16 cellular contexts compared by ENCODE assay signal in genomic region chr10:110923856-110924493, GRCh38. TPM values are rescaled to one million over a fixed set of nuclear protein-coding genes. Genes with fewer than 3 reads are reported as not detected.
A peak's percentile ranks its signal among the peaks of the same experiment; 100 is the strongest.
DNase-seq lines count a peak whose midpoint lies in the region; ATAC-seq and TF ChIP-seq lines count a peak whose summit lies in the region.
"Had no signal": no experiment of that assay in that cellular context is flagged by ENCODE, and none has a peak within 500 bp of the region (broad histone marks: within the 10 kb centered on the region; RNA-seq: fewer than 3 reads in every experiment).

No MANE protein-coding gene starts in this region.

- ATAC-seq in DND-41 (ENCODE audit: insufficient read depth, low read depth), result no peak
- ATAC-seq in GM21390 (IDR thresholded peaks at IDR 0.05; ENCODE audit: unreplicated experiment), result peak; percentile 26
- ATAC-seq: Right ventricle myocardium inferior had no signal

- H3K79me2 ChIP-seq in DND-41 (ENCODE audit: insufficient read depth, low read length) (peaks cover 96% of the 10 kb centered on the region), OCI-LY3 (ENCODE audit: low read length) (peaks cover 94% of the 10 kb centered on the region)

- H2AFZ ChIP-seq in DND-41 (ENCODE audit: low read depth, low read length) (no peak overlapping the region), OCI-LY3 (ENCODE audit: low read depth, low read length) (no peak overlapping the region)

- H3K9ac ChIP-seq in DND-41 (ENCODE audit: low read depth, low read length) (no peak overlapping the region), OCI-LY3 (ENCODE audit: low read length) (0 out of 2 replicates have a peak overlapping the region, but pooled peaks have one; percentile 5)

- no peak for DNase-seq in DND-41
- peak; percentile 85 for DNase-seq in kidney tubule cell (ENCODE audit: low spot score)
- no peak for DNase-seq in 8988T
- DNase-seq in NCI-H187 treated with DMSO at 0.1 percent for 48 hours (lab: John Stamatoyannopoulos, UW), result no peak
- no peak for DNase-seq in COR-L47 (lab: John Stamatoyannopoulos, UW)
- no peak for DNase-seq in dorsolateral prefrontal cortex
- DNase-seq: activated CD4-positive, alpha-beta T cell treated with anti-CD3 and anti-CD28 coated beads, Interleukin-2, amount 50 U/mL, for 4 hours; DMS79; esophagus squamous epithelium; left ventricle myocardium inferior; NCI-H1048 had no signal

- H3K4me3 ChIP-seq in DND-41 (ENCODE audit: low read depth in 1 of 2, low read length in 2 of 2) (no peak overlapping the region), OCI-LY3 (ENCODE audit: low read length) (peak overlapping the region; percentile 37), dorsolateral prefrontal cortex (no peak overlapping the region)
- H3K4me3 ChIP-seq: ascending aorta, esophagus squamous epithelium, left ventricle myocardium inferior, right atrium auricular region had no signal

- H3K4me1 ChIP-seq in DND-41 (ENCODE audit: insufficient read depth, low read length) (peaks cover 16% of the 10 kb centered on the region), OCI-LY3 (ENCODE audit: low read length) (peaks cover 35% of the 10 kb centered on the region)

- intact Hi-C loops in dorsolateral prefrontal cortex (cut with DNase I), result no loop called here

- H4K20me1 ChIP-seq in DND-41 (ENCODE audit: insufficient read depth, low read length), result peaks cover 44% of the 10 kb centered on the region
- H4K20me1 ChIP-seq in OCI-LY3 (ENCODE audit: insufficient read depth, low read length), result peaks cover 70% of the 10 kb centered on the region

- H3K4me2 ChIP-seq in DND-41 (ENCODE audit: insufficient read depth, low read length) (0 out of 2 replicates have a peak overlapping the region, but pooled peaks have one; percentile 12), OCI-LY3 (ENCODE audit: low read length) (peak overlapping the region; percentile 60)

- no peaks in the 10 kb centered on the region for H3K36me3 ChIP-seq in DND-41 (ENCODE audit: insufficient read depth, low read length)
- no peaks in the 10 kb centered on the region for H3K36me3 ChIP-seq in OCI-LY3 (replicated peaks; ENCODE audit: low read depth, low read length)
- H3K36me3 ChIP-seq: ascending aorta, esophagus squamous epithelium, left ventricle myocardium inferior, right atrium auricular region had no signal

- H3K9me3 ChIP-seq in DND-41 (ENCODE audit: insufficient read depth, low read length, severe bottlenecking) (no peaks in the 10 kb centered on the region), OCI-LY3 (ENCODE audit: insufficient read depth, low read length) (no peaks in the 10 kb centered on the region)
- H3K9me3 ChIP-seq: ascending aorta, esophagus squamous epithelium, left ventricle myocardium inferior, right atrium auricular region had no signal

- H3K27ac ChIP-seq in DND-41 (ENCODE audit: low read length) (no peak overlapping the region), OCI-LY3 (ENCODE audit: low read length) (peak overlapping the region; percentile 34), dorsolateral prefrontal cortex (no peak overlapping the region)
- H3K27ac ChIP-seq: ascending aorta, esophagus squamous epithelium, left ventricle myocardium inferior, right atrium auricular region had no signal

- no peaks in the 10 kb centered on the region for H3K27me3 ChIP-seq in DND-41 (ENCODE audit: insufficient read depth, low read length, poor library complexity)
- no peaks in the 10 kb centered on the region for H3K27me3 ChIP-seq in OCI-LY3 (ENCODE audit: low read depth, low read length)
- H3K27me3 ChIP-seq in dorsolateral prefrontal cortex, result no peaks in the 10 kb centered on the region
- H3K27me3 ChIP-seq: ascending aorta, esophagus squamous epithelium, right atrium auricular region had no signal

- TF ChIP-seq CTCF in DND-41 (IDR thresholded peaks at IDR 0.05; ENCODE audit: borderline replicate concordance, extremely low read depth, low read length, poor library complexity, severe bottlenecking) (no peak), OCI-LY3 (IDR thresholded peaks at IDR 0.05; ENCODE audit: low read depth, low read length) (no peak), dorsolateral prefrontal cortex (IDR thresholded peaks at IDR 0.05 in 54 of 56, conservative IDR thresholded peaks at IDR 0.05 in 2 of 56; ENCODE audit: low read depth in 1 of 56, partially characterized antibody in 56 of 56) (no peak)

RNA-seq across cellular contexts. Expression of gene SHOC2, which starts 4.6 kb away (rescaled TPM):
- 100 to 1,000 TPM in 16 of 120 experiments, 10 to 100 TPM in 104; 59.5 to 118 (median 88.7) TPM for total RNA-seq in dorsolateral prefrontal cortex

RNA-seq across cellular contexts. Expression of gene BBIP1, which starts 5.0 kb away (rescaled TPM):
- total RNA-seq in dorsolateral prefrontal cortex, result 10 to 100 TPM; 34.7 to 77.1 (median 51.3) TPM

RNA-seq across cellular contexts. Expression of gene PDCD4, which starts 52.2 kb away (rescaled TPM):
- 100 to 1,000 TPM in 2 of 120 experiments, 10 to 100 TPM in 118; 45.2 to 105 (median 67.9) TPM for total RNA-seq in dorsolateral prefrontal cortex
